Comparison of ENCODE assay signal across 1 cellular context in the genomic region with DNA sequence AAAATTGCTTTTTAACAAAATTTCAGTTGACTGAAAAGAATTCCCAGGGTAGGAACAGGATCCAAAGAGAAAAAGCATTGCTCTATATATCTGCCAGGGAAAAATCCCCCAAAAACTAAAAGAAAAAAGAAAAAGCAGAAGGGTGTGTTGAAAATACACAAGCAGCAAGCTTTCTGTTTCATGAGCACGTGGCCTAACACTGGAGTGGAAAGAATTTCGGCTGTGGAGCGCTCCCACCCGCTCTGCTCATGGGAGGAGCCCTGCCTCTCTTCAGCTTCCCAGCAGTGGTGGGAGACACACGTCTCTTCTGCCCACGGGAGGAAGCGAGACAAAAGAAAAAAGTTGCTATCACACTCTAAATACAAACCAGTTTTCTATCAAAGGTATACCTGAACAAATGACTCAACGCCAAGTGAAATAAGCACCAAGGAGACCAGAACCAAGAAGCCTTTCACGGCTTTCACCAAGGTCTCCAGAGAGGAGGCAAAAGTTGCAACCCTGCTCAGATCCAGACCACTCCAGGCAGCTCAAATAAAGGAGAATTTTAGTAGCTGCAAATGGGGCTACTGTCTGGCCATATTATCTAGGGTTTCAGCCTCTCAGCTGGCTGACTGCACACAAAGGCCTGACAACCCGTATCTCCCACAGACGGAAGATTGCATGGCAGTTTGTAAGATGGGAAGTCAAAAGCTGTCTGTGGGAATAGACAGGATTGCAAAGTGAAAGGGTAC.
TF ChIP-seq lines count a peak whose summit lies in the region.

No MANE protein-coding gene starts in this region.

TF ChIP-seq in K562, 482 proteins besides CTCF, POLR2A, EP300 and RAD21 (continued from another document and continues in another):
- no peak for TF ChIP-seq PREB (CRISPR knock-in tag; IDR thresholded peaks at IDR 0.05)
- TF ChIP-seq, protein P1, sequence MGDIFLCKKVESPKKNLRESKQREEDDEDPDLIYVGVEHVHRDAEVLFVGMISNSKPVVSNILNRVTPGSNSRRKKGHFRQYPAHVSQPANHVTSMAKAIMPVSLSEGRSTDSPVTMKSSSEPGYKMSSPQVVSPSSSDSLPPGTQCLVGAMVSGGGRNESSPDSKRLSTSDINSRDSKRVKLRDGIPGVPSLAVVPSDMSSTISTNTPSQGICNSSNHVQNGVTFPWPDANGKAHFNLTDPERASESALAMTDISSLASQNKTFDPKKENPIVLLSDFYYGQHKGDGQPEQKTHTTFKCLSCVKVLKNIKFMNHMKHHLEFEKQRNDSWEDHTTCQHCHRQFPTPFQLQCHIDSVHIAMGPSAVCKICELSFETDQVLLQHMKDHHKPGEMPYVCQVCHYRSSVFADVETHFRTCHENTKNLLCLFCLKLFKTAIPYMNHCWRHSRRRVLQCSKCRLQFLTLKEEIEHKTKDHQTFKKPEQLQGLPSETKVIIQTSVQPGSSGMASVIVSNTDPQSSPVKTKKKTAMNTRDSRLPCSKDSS (IDR thresholded peaks at IDR 0.05; ENCODE audit: low read depth, partially characterized antibody): no peak
- TF ChIP-seq MTA3 (IDR thresholded peaks at IDR 0.05; ENCODE audit: borderline replicate concordance): no peak
- TF ChIP-seq SMARCC2 (IDR thresholded peaks at IDR 0.05; ENCODE audit: low read depth): no peak
- TF ChIP-seq DPF2 (IDR thresholded peaks at IDR 0.05): no peak
- TF ChIP-seq KDM2B (CRISPR knock-in tag; IDR thresholded peaks at IDR 0.05): no peak
- peak; percentile 71; the same call in 1 of the 2 replicates for TF ChIP-seq ZNF395 (CRISPR knock-in tag; IDR thresholded peaks at IDR 0.05)
- TF ChIP-seq HMGN3 (IDR thresholded peaks at IDR 0.05; ENCODE audit: borderline replicate concordance, extremely low read depth, insufficient read length, low read depth, low read length): no peak
- TF ChIP-seq THAP12 (CRISPR knock-in tag; IDR thresholded peaks at IDR 0.05): no peak
- 0 out of 2 replicates have a peak, but pooled peaks have one; percentile 75 for TF ChIP-seq NFXL1 (CRISPR knock-in tag; IDR thresholded peaks at IDR 0.05)
- TF ChIP-seq CTCFL (IDR thresholded peaks at IDR 0.05; ENCODE audit: borderline replicate concordance, insufficient read depth, low read depth, low read length, poor library complexity, severe bottlenecking): no peak
- TF ChIP-seq CBFA2T3 (IDR thresholded peaks at IDR 0.05): peak; percentile 51
- TF ChIP-seq SPI1 (IDR thresholded peaks at IDR 0.05; ENCODE audit: borderline replicate concordance, low read depth, low read length): no peak
- no peak for TF ChIP-seq ATF1 (CRISPR knock-in tag; IDR thresholded peaks at IDR 0.05)
- TF ChIP-seq ATF1 (tag; IDR thresholded peaks at IDR 0.05): peak; percentile 10; the same call in 1 of the 2 replicates
- no peak for TF ChIP-seq KLF13 (tag; IDR thresholded peaks at IDR 0.05; ENCODE audit: borderline replicate concordance, low read depth)
- TF ChIP-seq GATAD2A (IDR thresholded peaks at IDR 0.05): no peak
- no peak for TF ChIP-seq E2F5 (CRISPR knock-in tag; IDR thresholded peaks at IDR 0.05)
- TF ChIP-seq, protein P2, sequence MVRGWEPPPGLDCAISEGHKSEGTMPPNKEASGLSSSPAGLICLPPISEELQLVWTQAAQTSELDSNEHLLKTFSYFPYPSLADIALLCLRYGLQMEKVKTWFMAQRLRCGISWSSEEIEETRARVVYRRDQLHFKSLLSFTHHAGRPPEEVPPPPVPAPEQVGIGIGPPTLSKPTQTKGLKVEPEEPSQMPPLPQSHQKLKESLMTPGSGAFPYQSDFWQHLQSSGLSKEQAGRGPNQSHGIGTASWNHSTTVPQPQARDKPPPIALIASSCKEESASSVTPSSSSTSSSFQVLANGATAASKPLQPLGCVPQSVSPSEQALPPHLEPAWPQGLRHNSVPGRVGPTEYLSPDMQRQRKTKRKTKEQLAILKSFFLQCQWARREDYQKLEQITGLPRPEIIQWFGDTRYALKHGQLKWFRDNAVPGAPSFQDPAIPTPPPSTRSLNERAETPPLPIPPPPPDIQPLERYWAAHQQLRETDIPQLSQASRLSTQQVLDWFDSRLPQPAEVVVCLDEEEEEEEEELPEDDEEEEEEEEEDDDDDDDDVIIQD (CRISPR knock-in tag; IDR thresholded peaks at IDR 0.05): peak; percentile 75; the same call in 1 of the 2 replicates
- no peak for TF ChIP-seq GTF2A2 (tag; IDR thresholded peaks at IDR 0.05)
- TF ChIP-seq ZNF589 (CRISPR knock-in tag; IDR thresholded peaks at IDR 0.05; ENCODE audit: low read depth): peak; percentile 90
- TF ChIP-seq ADNP (tag; IDR thresholded peaks at IDR 0.05): no peak
- TF ChIP-seq, protein P3, sequence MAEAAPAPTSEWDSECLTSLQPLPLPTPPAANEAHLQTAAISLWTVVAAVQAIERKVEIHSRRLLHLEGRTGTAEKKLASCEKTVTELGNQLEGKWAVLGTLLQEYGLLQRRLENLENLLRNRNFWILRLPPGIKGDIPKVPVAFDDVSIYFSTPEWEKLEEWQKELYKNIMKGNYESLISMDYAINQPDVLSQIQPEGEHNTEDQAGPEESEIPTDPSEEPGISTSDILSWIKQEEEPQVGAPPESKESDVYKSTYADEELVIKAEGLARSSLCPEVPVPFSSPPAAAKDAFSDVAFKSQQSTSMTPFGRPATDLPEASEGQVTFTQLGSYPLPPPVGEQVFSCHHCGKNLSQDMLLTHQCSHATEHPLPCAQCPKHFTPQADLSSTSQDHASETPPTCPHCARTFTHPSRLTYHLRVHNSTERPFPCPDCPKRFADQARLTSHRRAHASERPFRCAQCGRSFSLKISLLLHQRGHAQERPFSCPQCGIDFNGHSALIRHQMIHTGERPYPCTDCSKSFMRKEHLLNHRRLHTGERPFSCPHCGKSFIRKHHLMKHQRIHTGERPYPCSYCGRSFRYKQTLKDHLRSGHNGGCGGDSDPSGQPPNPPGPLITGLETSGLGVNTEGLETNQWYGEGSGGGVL (CRISPR knock-in tag; IDR thresholded peaks at IDR 0.05): no peak
- no peak for TF ChIP-seq BCOR (IDR thresholded peaks at IDR 0.05)
- TF ChIP-seq TRIM28 (IDR thresholded peaks at IDR 0.05): no peak
- no peak for TF ChIP-seq LCOR (CRISPR knock-in tag; IDR thresholded peaks at IDR 0.05)
- no peak for TF ChIP-seq ZNF780A (CRISPR knock-in tag; IDR thresholded peaks at IDR 0.05)
- no peak for TF ChIP-seq HDGF (IDR thresholded peaks at IDR 0.05)
- 0 out of 2 replicates have a peak, but pooled peaks have one; percentile 18 for TF ChIP-seq NFIX (CRISPR knock-in tag; IDR thresholded peaks at IDR 0.05; ENCODE audit: low read depth)
- no peak for TF ChIP-seq SOX6 (IDR thresholded peaks at IDR 0.05)
- no peak for TF ChIP-seq ZNF436 (CRISPR knock-in tag; IDR thresholded peaks at IDR 0.05)
- no peak for TF ChIP-seq MCM5 (IDR thresholded peaks at IDR 0.05; ENCODE audit: low read depth)
- TF ChIP-seq ZNF232 (CRISPR knock-in tag; IDR thresholded peaks at IDR 0.05): no peak
- no peak for TF ChIP-seq MTF1 (CRISPR knock-in tag; IDR thresholded peaks at IDR 0.05; ENCODE audit: borderline replicate concordance)
- TF ChIP-seq GABPB1 (CRISPR knock-in tag; IDR thresholded peaks at IDR 0.05): no peak
- TF ChIP-seq NFE2L1 (tag; IDR thresholded peaks at IDR 0.05; ENCODE audit: borderline replicate concordance, low read depth): no peak
- no peak for TF ChIP-seq HCFC1 (IDR thresholded peaks at IDR 0.05; ENCODE audit: low read depth, low read length)
- no peak for TF ChIP-seq RBBP5 (IDR thresholded peaks at IDR 0.05; ENCODE audit: borderline replicate concordance, insufficient read depth, low read length, poor library complexity, severe bottlenecking)
